34 cellular contexts compared by ENCODE assay signal in genomic region chr4:8601086-8601485, GRCh38. TPM values are rescaled to one million over a fixed set of nuclear protein-coding genes. Genes with fewer than 3 reads are reported as not detected.
"Had no signal": no experiment of that assay in that cellular context is flagged by ENCODE, and none has a peak within 500 bp of the region (broad histone marks: within the 10 kb centered on the region; RNA-seq: fewer than 3 reads in every experiment).

No MANE protein-coding gene starts in this region.

- H3K9me3 ChIP-seq: adrenal gland, body of pancreas, colonic mucosa, esophagus squamous epithelium, gastroesophageal sphincter had no signal

- ATAC-seq: activated CD4-positive, alpha-beta T cell treated with anti-CD3 and anti-CD28 coated beads for 36 hours; activated CD8-positive, alpha-beta memory T cell treated with anti-CD3 and anti-CD28 coated beads, Interleukin-2, amount 10 ng/mL, durations not matched to agents 7 days and 5 days; activated CD8-positive, alpha-beta T cell treated with anti-CD3 and anti-CD28 coated beads, Interleukin-2, amount 10 ng/mL, durations not matched to agents 7 days and 5 days; activated naive CD8-positive, alpha-beta T cell treated with anti-CD3 and anti-CD28 coated beads, Interleukin-2, amount 50 U/mL, for 24 hours; body of pancreas; gastroesophageal sphincter had no signal

- H3K4me1 ChIP-seq: adrenal gland, body of pancreas, colonic mucosa, esophagus squamous epithelium, gastroesophageal sphincter had no signal

- H3K36me3 ChIP-seq: adrenal gland, colonic mucosa, esophagus squamous epithelium, gastroesophageal sphincter had no signal

- DNase-seq: activated CD4-positive, alpha-beta memory T cell treated with anti-CD3 and anti-CD28 coated beads for 36 hours; activated CD4-positive, alpha-beta T cell treated with anti-CD3 and anti-CD28 coated beads for 36 hours; activated CD4-positive, alpha-beta T cell treated with anti-CD3 and anti-CD28 coated beads, Interleukin-2, amount 10 ng/mL, durations not matched to agents 24 days and 14 days; activated CD4-positive, CD25-positive, alpha-beta regulatory T cell; activated CD4-positive, CD25-positive, alpha-beta regulatory T cell treated with anti-CD3 and anti-CD28 coated beads, Interleukin-2, amount 50 U/mL, for 72 hours; activated CD8-positive, alpha-beta memory T cell treated with anti-CD3 and anti-CD28 coated beads, Interleukin-2, amount 10 ng/mL, durations not matched to agents 7 days and 5 days; activated CD8-positive, alpha-beta memory T cell treated with anti-CD3 and anti-CD28 coated beads, Interleukin-2, amount 50 U/mL, for 4 hours; activated CD8-positive, alpha-beta T cell treated with anti-CD3 and anti-CD28 coated beads, Interleukin-2, amount 10 ng/mL, durations not matched to agents 7 days and 5 days; activated effector memory CD4-positive, alpha-beta T cell treated with anti-CD3 and anti-CD28 coated beads, Interleukin-2, amount 50 U/mL, for 16 hours; activated naive CD4-positive, alpha-beta T cell treated with anti-CD3 and anti-CD28 coated beads for 36 hours; activated naive CD8-positive, alpha-beta T cell treated with anti-CD3 and anti-CD28 coated beads for 36 hours; activated naive CD8-positive, alpha-beta T cell treated with anti-CD3 and anti-CD28 coated beads, Interleukin-2, amount 50 U/mL, for 24 hours; activated T-cell treated with anti-CD3 and anti-CD28 coated beads, Interleukin-2, amount 50 U/mL, for 1 hour; activated T-cell treated with anti-CD3 and anti-CD28 coated beads, Interleukin-2, amount 50 U/mL, for 48 hours; adrenal gland; amygdala; aorta; body of pancreas; central memory CD4-positive, alpha-beta T cell; cerebellar nuclear complex; colonic mucosa; effector CD8-positive, alpha-beta T cell; esophagus squamous epithelium; foreskin melanocyte; T-helper 2 cell had no signal

- H3K27ac ChIP-seq: adrenal gland, body of pancreas, colonic mucosa, epithelial cell of prostate, esophagus squamous epithelium, gastroesophageal sphincter had no signal

- H3K4me3 ChIP-seq: adrenal gland, body of pancreas, colonic mucosa, esophagus squamous epithelium, gastroesophageal sphincter had no signal

- H3K27me3 ChIP-seq: adrenal gland, body of pancreas, colonic mucosa had no signal

RNA-seq across cellular contexts. Expression of gene CPZ, which starts 8.5 kb away (rescaled TPM):
- total RNA-seq: activated CD4-positive, alpha-beta memory T cell treated with anti-CD3 and anti-CD28 coated beads for 36 hours; activated CD4-positive, alpha-beta T cell treated with anti-CD3 and anti-CD28 coated beads for 36 hours; activated CD4-positive, alpha-beta T cell treated with anti-CD3 and anti-CD28 coated beads, Interleukin-2, amount 10 ng/mL, durations not matched to agents 24 days and 14 days; activated CD8-positive, alpha-beta memory T cell treated with anti-CD3 and anti-CD28 coated beads for 36 hours; activated CD8-positive, alpha-beta memory T cell treated with anti-CD3 and anti-CD28 coated beads, Interleukin-2, amount 10 ng/mL, durations not matched to agents 7 days and 5 days; activated naive CD4-positive, alpha-beta T cell treated with anti-CD3 and anti-CD28 coated beads for 36 hours; activated naive CD8-positive, alpha-beta T cell treated with anti-CD3 and anti-CD28 coated beads for 36 hours; activated T-helper 1 cell treated with anti-CD3 and anti-CD28 coated beads, Interleukin-12 subunit alpha, Interleukin-12 subunit beta, Interleukin-2, Interleukin-4 antibody, amounts not matched to agents 30 ng/mL and 10 ng/mL and 1 ng/mL, durations not matched to agents 14 hours and 24 hours and 36 hours; activated T-helper 2 cell treated with anti-CD3 and anti-CD28 coated beads, Interferon-gamma antibody, Interleukin-2, Interleukin-4, amounts not matched to agents 10 μg/mL and 5 μg/mL and 100 μg/mL, durations not matched to agents 14 hours and 24 hours and 36 hours; dermis microvascular lymphatic vessel endothelial cell; endothelial cell of umbilical vein; T-helper 1 cell treated with Interleukin-12 subunit alpha and Interleukin-12 subunit beta and Interleukin-4 antibody, amounts not matched to agents 30 ng/mL and 1 ng/mL, for 36 hours had no signal
- polyA plus RNA-seq: endothelial cell of umbilical vein had no signal

RNA-seq across cellular contexts. Expression of gene GPR78, which starts 20.9 kb away (rescaled TPM):
- total RNA-seq: activated CD4-positive, alpha-beta memory T cell treated with anti-CD3 and anti-CD28 coated beads for 36 hours; activated CD4-positive, alpha-beta T cell treated with anti-CD3 and anti-CD28 coated beads for 36 hours; activated CD4-positive, alpha-beta T cell treated with anti-CD3 and anti-CD28 coated beads, Interleukin-2, amount 10 ng/mL, durations not matched to agents 24 days and 14 days; activated CD8-positive, alpha-beta memory T cell treated with anti-CD3 and anti-CD28 coated beads for 36 hours; activated CD8-positive, alpha-beta memory T cell treated with anti-CD3 and anti-CD28 coated beads, Interleukin-2, amount 10 ng/mL, durations not matched to agents 7 days and 5 days; activated CD8-positive, alpha-beta T cell treated with anti-CD3 and anti-CD28 coated beads, Interleukin-2, amount 10 ng/mL, durations not matched to agents 7 days and 5 days; activated naive CD4-positive, alpha-beta T cell treated with anti-CD3 and anti-CD28 coated beads for 36 hours; activated naive CD8-positive, alpha-beta T cell treated with anti-CD3 and anti-CD28 coated beads for 36 hours; activated T-helper 1 cell treated with anti-CD3 and anti-CD28 coated beads, Interleukin-12 subunit alpha, Interleukin-12 subunit beta, Interleukin-2, Interleukin-4 antibody, amounts not matched to agents 30 ng/mL and 10 ng/mL and 1 ng/mL, durations not matched to agents 14 hours and 24 hours and 36 hours; activated T-helper 2 cell treated with anti-CD3 and anti-CD28 coated beads, Interferon-gamma antibody, Interleukin-2, Interleukin-4, amounts not matched to agents 10 μg/mL and 5 μg/mL and 100 μg/mL, durations not matched to agents 14 hours and 24 hours and 36 hours; body of pancreas; colonic mucosa; dermis microvascular lymphatic vessel endothelial cell; endothelial cell of umbilical vein; gastroesophageal sphincter; glomerular endothelial cell; T-helper 1 cell treated with Interleukin-12 subunit alpha and Interleukin-12 subunit beta and Interleukin-4 antibody, amounts not matched to agents 30 ng/mL and 1 ng/mL, for 36 hours had no signal
- polyA plus RNA-seq: aorta, endothelial cell of umbilical vein had no signal
